ENCODE assay signal across 12 cellular contexts in the genomic region with DNA sequence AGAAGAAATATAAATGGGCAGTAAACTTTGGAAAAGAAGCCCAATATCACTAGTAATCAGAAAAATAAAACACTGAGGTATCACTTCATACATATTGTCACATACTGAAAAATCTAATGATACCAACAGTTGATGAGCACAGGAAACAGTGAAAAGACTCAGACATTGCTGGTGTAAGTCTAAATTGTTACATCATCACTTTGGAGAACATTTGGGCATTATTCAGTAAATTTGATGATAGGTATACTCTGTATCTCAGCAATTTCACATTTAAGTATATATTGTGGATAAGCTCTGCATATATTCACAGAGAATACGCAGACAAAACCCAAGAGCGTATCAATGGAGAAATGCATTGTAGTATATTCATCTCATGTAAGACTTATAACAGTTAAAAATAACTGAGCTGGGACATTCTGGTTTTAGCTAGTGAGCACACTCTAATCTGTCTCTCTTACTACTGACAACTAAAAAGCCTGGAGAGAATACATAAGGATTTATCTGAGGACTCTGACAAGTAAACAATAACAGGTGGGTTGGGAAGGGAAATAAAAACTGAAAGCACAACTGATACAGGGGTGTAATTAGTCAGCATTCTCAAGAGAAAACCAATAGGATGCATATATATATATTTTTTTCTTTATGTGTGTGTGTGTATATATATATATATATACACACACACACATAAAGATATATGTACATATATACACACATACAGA.
DNase-seq lines count a peak whose midpoint lies in the region; ATAC-seq, FAIRE-seq and TF ChIP-seq lines count a peak whose summit lies in the region.
"Had no signal": no experiment of that assay in that cellular context is flagged by ENCODE, and none has a peak within 500 bp of the region (broad histone marks: within the 10 kb centered on the region; RNA-seq: fewer than 3 reads in every experiment).

No MANE protein-coding gene starts in this region.

- H3K9ac ChIP-seq in SK-N-SH (no peak overlapping the region), GM12878 (ENCODE audit: control insufficient read depth, insufficient read depth, low read length) (no peak overlapping the region)

- no peak for TF ChIP-seq CTCF in SK-N-SH (IDR thresholded peaks at IDR 0.05)
- TF ChIP-seq CTCF in GM12878 (IDR thresholded peaks at IDR 0.05 in 2 of 3, conservative IDR thresholded peaks at IDR 0.05 in 1 of 3; ENCODE audit: control insufficient read depth in 2 of 3, extremely low read depth in 1 of 3, insufficient read depth in 1 of 3, low read depth in 3 of 3, low read length in 3 of 3) = no peak

- intact Hi-C loops in GM12878 (cut with micrococcal nuclease; ENCODE audit: unreplicated experiment) = no loop called here

- H3K4me2 ChIP-seq in SK-N-SH (no peak overlapping the region), GM12878 (ENCODE audit: control insufficient read depth, insufficient read depth) (no peak overlapping the region)

- TF ChIP-seq RAD21 in SK-N-SH (IDR thresholded peaks at IDR 0.05; ENCODE audit: low read length) (no peak), GM12878 (IDR thresholded peaks at IDR 0.05; ENCODE audit: insufficient read depth, low read depth, low read length) (no peak)

- no peak for FAIRE-seq in GM12878 (lab: Jason Lieb, UNC)

- H3K79me2 ChIP-seq in SK-N-SH (ENCODE audit: insufficient read depth) = no peaks in the 10 kb centered on the region
- H3K79me2 ChIP-seq in GM12878 (ENCODE audit: control insufficient read depth, insufficient read depth, low read length) = no peaks in the 10 kb centered on the region

- BruUV-seq in GM12878 (replicated peaks; lab: Mats Ljungman, UMichigan) = no TSS peak

- H2AFZ ChIP-seq in SK-N-SH (ENCODE audit: low read depth) = 0 out of 2 replicates have a peak overlapping the region, but pooled peaks have one; percentile 13
- no peak overlapping the region for H2AFZ ChIP-seq in GM12878 (ENCODE audit: control insufficient read depth, low read depth, low read length)

- ATAC-seq in SK-N-SH treated with all-trans-retinoic acid at 6 μM for 48 hours (no peak), GM21447 (IDR thresholded peaks at IDR 0.05; ENCODE audit: unreplicated experiment) (peak; percentile 92), HG03095 (IDR thresholded peaks at IDR 0.05; ENCODE audit: unreplicated experiment) (peak; percentile 82), GM12878 (peak; percentile 89)

- RAD21 ChIA-PET in GM12878 (lab: Charles Lee; ENCODE audit: unreplicated experiment) = interaction anchor here (1.4 to 2.0 kb wide), 3 partner anchors 16 to 211 kb away, joined by 3 to 9 read pairs (median 9); no protein-coding TSS in a partner anchor

- H3K27me3 ChIP-seq in SK-N-SH (ENCODE audit: insufficient read depth) = no peaks in the 10 kb centered on the region
- H3K27me3 ChIP-seq in GM12878 (replicated peaks in 1 of 2; ENCODE audit: control insufficient read depth in 2 of 2, insufficient read depth in 2 of 2, low read length in 1 of 2) = no peaks in the 10 kb centered on the region
- H3K27me3 ChIP-seq: SJCRH30 had no signal

- CTCF ChIA-PET in SK-N-SH (lab: Yijun Ruan, JAX) = no interaction called here
- CTCF ChIA-PET in GM12878 (lab: Yijun Ruan, JAX) = interaction anchor here (0.6 to 1.7 kb wide), 5 partner anchors 11 to 277 kb away, joined by 3 to 5 read pairs (median 4); no protein-coding TSS in a partner anchor

- TF ChIP-seq EP300 in SK-N-SH (IDR thresholded peaks at IDR 0.05; ENCODE audit: borderline replicate concordance in 1 of 2, low read depth in 1 of 2, low read length in 1 of 2) (no peak), GM12878 (IDR thresholded peaks at IDR 0.05; ENCODE audit: borderline replicate concordance in 1 of 2, control insufficient read depth in 1 of 2, low read depth in 2 of 2, low read length in 2 of 2) (no peak)

- in situ Hi-C loops in GM12878 (cut with MboI) = no loop called here

- no peak for TF ChIP-seq POLR2A in GM12878 (IDR thresholded peaks at IDR 0.05; ENCODE audit: low read depth, low read length)

- DNase-seq in SK-N-SH (no peak), GM12878 (ENCODE audit: low read depth, low spot score) (no peak), MV-4-11 (lab: John Stamatoyannopoulos, UW) (no peak), substantia nigra (lab: John Stamatoyannopoulos, UW) (no peak), EL (no peak)
- DNase-seq: effector CD8-positive, alpha-beta T cell; glutamatergic neuron; NCI-H510A; SJCRH30 had no signal

- WGBS in SK-N-SH (ENCODE audit: low lambda C conversion rate) = 93% methylated on average over 2 of the region's 2 CpGs
- 100% methylated on average over 2 of the region's 2 CpGs for WGBS in GM12878 (ENCODE audit: insufficient coverage, insufficient replicate concordance, low lambda C conversion rate, missing lambda C conversion rate)

- no peaks in the 10 kb centered on the region for H3K36me3 ChIP-seq in SK-N-SH (replicated peaks in 1 of 2; ENCODE audit: control insufficient read depth in 1 of 2, insufficient read depth in 2 of 2, low read length in 1 of 2)
- H3K36me3 ChIP-seq in GM12878 (ENCODE audit: control insufficient read depth in 2 of 2, insufficient read depth in 2 of 2, low read length in 1 of 2) = no peaks in the 10 kb centered on the region
- H3K36me3 ChIP-seq: SJCRH30 had no signal

- SMC1A ChIA-PET in GM12878 (lab: Charles Lee; ENCODE audit: uncharacterized antibody, unreplicated experiment) = interaction anchor here (0.9 to 2.8 kb wide), 13 partner anchors 10 to 296 kb away, joined by 3 to 11 read pairs (median 4); no protein-coding TSS in a partner anchor

- H3K9me3 ChIP-seq in SK-N-SH (no peaks in the 10 kb centered on the region), GM12878 (replicated peaks; ENCODE audit: control insufficient read depth, insufficient read depth, low read length) (no peaks in the 10 kb centered on the region)
- H3K9me3 ChIP-seq: SJCRH30 had no signal

- H4K20me1 ChIP-seq in SK-N-SH (ENCODE audit: insufficient read depth) = no peaks in the 10 kb centered on the region
- H4K20me1 ChIP-seq in GM12878 (ENCODE audit: control insufficient read depth, insufficient read depth) = no peaks in the 10 kb centered on the region

- H3K9me2 ChIP-seq in SK-N-SH = no peaks in the 10 kb centered on the region

- no peaks in the 10 kb centered on the region for H3F3A ChIP-seq in SK-N-SH (replicated peaks; ENCODE audit: insufficient read depth)

- POLR2A ChIA-PET in SK-N-SH (lab: Yijun Ruan, JAX) = no interaction called here
- POLR2A ChIA-PET in GM12878 (lab: Charles Lee) = interaction anchor here (1.1 kb wide), 1 partner anchor 16 kb away, joined by 4 read pairs; no protein-coding TSS in a partner anchor

- no peak overlapping the region for H3K4me3 ChIP-seq in SK-N-SH (ENCODE audit: low read depth in 2 of 2, low read length in 1 of 2)
- H3K4me3 ChIP-seq in GM12878 = no peak overlapping the region
- H3K4me3 ChIP-seq: SJCRH30 had no signal

- H3K4me1 ChIP-seq in SK-N-SH (ENCODE audit: control insufficient read depth in 1 of 2, insufficient read depth in 2 of 2, low read depth in 1 of 2, low read length in 1 of 2) (no peaks in the 10 kb centered on the region), GM12878 (ENCODE audit: control insufficient read depth, insufficient read depth, low read length) (peaks cover 21% of the 10 kb centered on the region)
- H3K4me1 ChIP-seq: SJCRH30 had no signal

- no peak overlapping the region for H3K27ac ChIP-seq in SK-N-SH (ENCODE audit: low read depth in 2 of 2, low read length in 1 of 2)
- H3K27ac ChIP-seq in GM12878 (ENCODE audit: control insufficient read depth, insufficient read depth) = no peak overlapping the region
- no peak overlapping the region for H3K27ac ChIP-seq in substantia nigra (ENCODE audit: low read depth, low read length, poor library complexity, severe bottlenecking)
- H3K27ac ChIP-seq: SJCRH30 had no signal

TF ChIP-seq in SK-N-SH, 30 proteins besides CTCF, POLR2A, EP300 and RAD21 (continues in another document):
- TF ChIP-seq NFIC (IDR thresholded peaks at IDR 0.05; ENCODE audit: borderline replicate concordance) (no peak), SMC3 (IDR thresholded peaks at IDR 0.05; ENCODE audit: low read depth, low read length) (no peak), SIN3A (IDR thresholded peaks at IDR 0.05; ENCODE audit: borderline replicate concordance, low read depth, low read length) (no peak), TAF1 (IDR thresholded peaks at IDR 0.05; ENCODE audit: borderline replicate concordance, low read depth, low read length) (no peak), GATA2 (CRISPR knock-in tag; IDR thresholded peaks at IDR 0.05) (no peak)

TF ChIP-seq in SK-N-SH treated with all-trans-retinoic acid at 6 μM for 48 hours, 23 proteins besides CTCF, POLR2A, EP300 and RAD21 (continues in another document):
- TF ChIP-seq RARB (CRISPR knock-in tag; IDR thresholded peaks at IDR 0.05) (no peak), SNAI2 (CRISPR knock-in tag; IDR thresholded peaks at IDR 0.05) (no peak), ZNF70 (CRISPR knock-in tag; IDR thresholded peaks at IDR 0.05) (no peak), CREB5 (CRISPR knock-in tag; IDR thresholded peaks at IDR 0.05; ENCODE audit: low read depth) (no peak), OSR1 (CRISPR knock-in tag; IDR thresholded peaks at IDR 0.05) (no peak)

TF ChIP-seq in GM12878, 131 proteins besides CTCF, POLR2A, EP300 and RAD21:
- peak; percentile 68 for TF ChIP-seq JUNB (IDR thresholded peaks at IDR 0.05)
- no peak for TF ChIP-seq CHD1 (IDR thresholded peaks at IDR 0.05; ENCODE audit: low read depth, low read length)
